26 cellular contexts compared by ENCODE assay signal in the genomic region with DNA sequence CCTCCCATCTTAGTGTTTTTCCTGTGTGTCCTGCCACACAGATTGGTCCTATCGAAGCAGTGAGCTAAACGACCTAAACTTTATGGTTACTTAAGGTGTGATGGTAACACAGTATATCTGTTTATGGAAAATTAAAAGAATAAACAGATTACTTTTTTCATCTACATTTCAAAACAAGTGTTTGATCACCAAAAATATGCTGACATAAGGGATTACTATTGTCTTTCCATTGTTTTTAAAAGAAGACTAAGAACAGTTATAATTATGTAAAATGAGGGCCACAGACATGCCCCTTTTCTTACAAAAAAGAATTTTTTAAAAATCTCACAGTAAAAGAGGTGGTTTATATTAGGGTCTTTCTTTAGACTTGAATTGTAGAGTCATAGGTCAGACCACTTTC.
"Had no signal": no experiment of that assay in that cellular context is flagged by ENCODE, and none has a peak within 500 bp of the region (broad histone marks: within the 10 kb centered on the region; RNA-seq: fewer than 3 reads in every experiment).

No MANE protein-coding gene starts in this region.

- FAIRE-seq: endometrium, keratinocyte had no signal

- H3K27ac Mint-ChIP-seq: dendritic cell treated with granulocyte-macrophage colony-stimulating factor and Interleukin-4, amounts not matched to agents 40 ng/mL and 50 ng/mL, for 4 days; effector memory CD8-positive, alpha-beta T cell; endodermal cell; mesothelial cell of epicardium had no signal

- H3K27me3 Mint-ChIP-seq: dendritic cell treated with granulocyte-macrophage colony-stimulating factor and Interleukin-4, amounts not matched to agents 40 ng/mL and 50 ng/mL, for 4 days; effector memory CD8-positive, alpha-beta T cell had no signal

- H3K9me3 Mint-ChIP-seq: dendritic cell treated with granulocyte-macrophage colony-stimulating factor and Interleukin-4, amounts not matched to agents 40 ng/mL and 50 ng/mL, for 4 days; effector memory CD8-positive, alpha-beta T cell; endodermal cell; mesothelial cell of epicardium had no signal

- DNase-seq: colonic mucosa; cortex of kidney; effector CD8-positive, alpha-beta T cell; effector memory CD8-positive, alpha-beta T cell; endodermal cell; erythroblast; esophagus squamous epithelium; foreskin fibroblast; foreskin melanocyte; gastrocnemius medialis; glutamatergic neuron; head of caudate nucleus; heart right ventricle; hippocampal formation; left colon; left ventricle myocardium superior; lower lobe of right lung; mesenchymal stem cell; mucosa of descending colon had no signal

- ATAC-seq: effector memory CD8-positive, alpha-beta T cell; esophagus mucosa; gastrocnemius medialis; heart right ventricle; left colon; left lobe of liver; left ventricle myocardium superior; lower lobe of right lung; mucosa of descending colon had no signal

- H3K4me3 Mint-ChIP-seq: dendritic cell treated with granulocyte-macrophage colony-stimulating factor and Interleukin-4, amounts not matched to agents 40 ng/mL and 50 ng/mL, for 4 days; effector memory CD8-positive, alpha-beta T cell; endodermal cell; mesothelial cell of epicardium had no signal

- H3K4me1 Mint-ChIP-seq: endodermal cell had no signal

- H3K27me3 ChIP-seq: colonic mucosa, esophagus squamous epithelium, gastrocnemius medialis, heart right ventricle had no signal

- H3K27ac ChIP-seq: colonic mucosa, epithelial cell of prostate, esophagus squamous epithelium, gastrocnemius medialis, heart right ventricle, lower lobe of right lung had no signal

- H3K4me1 ChIP-seq: colonic mucosa, lower lobe of right lung had no signal

- H3K9me3 ChIP-seq: colonic mucosa, esophagus squamous epithelium, gastrocnemius medialis, heart right ventricle, lower lobe of right lung, mucosa of descending colon had no signal

- H3K4me3 ChIP-seq: colonic mucosa, esophagus squamous epithelium, gastrocnemius medialis, heart right ventricle, lower lobe of right lung, mucosa of descending colon had no signal
